In genomic region chr10:49310460-49310859, GRCh38 we compare ENCODE assay signal across 1 cellular context.
TF ChIP-seq lines count a peak whose summit lies in the region.

No MANE protein-coding gene starts in this region.

TF ChIP-seq in IMR-90, 13 proteins besides CTCF, POLR2A, EP300 and RAD21 (continued from another document):
- TF ChIP-seq MXI1 (IDR thresholded peaks at IDR 0.05; ENCODE audit: borderline replicate concordance, low read depth, low read length) (no peak), MAZ (IDR thresholded peaks at IDR 0.05; ENCODE audit: borderline replicate concordance, low read depth, low read length) (no peak), RFX5 (IDR thresholded peaks at IDR 0.05; ENCODE audit: low read depth, low read length) (no peak), CEBPB (IDR thresholded peaks at IDR 0.05; ENCODE audit: low read depth, low read length) (no peak)
